Comparison of ENCODE assay signal across 24 cellular contexts in genomic region chr9:131078427-131079366, GRCh38. TPM values are rescaled to one million over a fixed set of nuclear protein-coding genes. Genes with fewer than 3 reads are reported as not detected.
"Had no signal": no experiment of that assay in that cellular context is flagged by ENCODE, and none has a peak within 500 bp of the region (broad histone marks: within the 10 kb centered on the region; RNA-seq: fewer than 3 reads in every experiment).

No MANE protein-coding gene starts in this region.

- H3K4me2 ChIP-seq: hepatocyte had no signal

- H3K27me3 Mint-ChIP-seq: memory B cell; naive thymus-derived CD4-positive, alpha-beta T cell; natural killer cell treated with Interleukin-12 subunit alpha and Interleukin-12 subunit beta and Interleukin-15 and Interleukin-18, amount 100 ng/mL, for 72 hours; stimulated activated naive B cell treated with anti-CD40 and anti-IgM and Interleukin-4, amounts not matched to agents 10 μg/mL and 1 μg/mL and 100 μg/mL, for 72 hours had no signal

- H3K36me3 Mint-ChIP-seq: memory B cell; naive thymus-derived CD4-positive, alpha-beta T cell; natural killer cell treated with Interleukin-12 subunit alpha and Interleukin-12 subunit beta and Interleukin-15 and Interleukin-18, amount 100 ng/mL, for 72 hours; stimulated activated naive B cell treated with anti-CD40 and anti-IgM and Interleukin-4, amounts not matched to agents 10 μg/mL and 1 μg/mL and 100 μg/mL, for 72 hours had no signal

- H3K36me3 ChIP-seq: left ventricle myocardium inferior, right atrium auricular region, stomach, thyroid gland, transverse colon, upper lobe of right lung had no signal

- H3K27ac Mint-ChIP-seq: memory B cell; naive thymus-derived CD4-positive, alpha-beta T cell; natural killer cell treated with Interleukin-12 subunit alpha and Interleukin-12 subunit beta and Interleukin-15 and Interleukin-18, amount 100 ng/mL, for 72 hours; progenitor cell of endocrine pancreas; stimulated activated naive B cell treated with anti-CD40 and anti-IgM and Interleukin-4, amounts not matched to agents 10 μg/mL and 1 μg/mL and 100 μg/mL, for 72 hours had no signal

- H3K4me3 ChIP-seq: hepatocyte, left ventricle myocardium inferior, mucosa of descending colon, right atrium auricular region, skin epidermis, stomach, testis, thyroid gland, transverse colon, upper lobe of right lung had no signal

- H3K4me3 Mint-ChIP-seq: memory B cell; naive thymus-derived CD4-positive, alpha-beta T cell; natural killer cell treated with Interleukin-12 subunit alpha and Interleukin-12 subunit beta and Interleukin-15 and Interleukin-18, amount 100 ng/mL, for 72 hours; stimulated activated naive B cell treated with anti-CD40 and anti-IgM and Interleukin-4, amounts not matched to agents 10 μg/mL and 1 μg/mL and 100 μg/mL, for 72 hours had no signal

- DNase-seq: islet precursor cell; left ventricle myocardium inferior; midbrain; mucosa of descending colon; naive thymus-derived CD4-positive, alpha-beta T cell; nucleus accumbens; stimulated activated CD4-positive, alpha-beta T cell treated with anti-CD3 and anti-CD28 coated beads, Interleukin-12 subunit alpha, Interleukin-12 subunit beta, amount 100 ng/mL, for 4 hours; stimulated activated CD4-positive, alpha-beta T cell treated with anti-CD3 and anti-CD28 coated beads, Interleukin-15, amount 100 ng/mL, for 24 hours; stimulated activated CD4-positive, alpha-beta T cell treated with anti-CD3 and anti-CD28 coated beads, Interleukin-2, amount 100 ng/mL, for 24 hours; stimulated activated CD4-positive, alpha-beta T cell treated with anti-CD3 and anti-CD28 coated beads, Interleukin-4, amount 100 ng/mL, for 1 hour; stimulated activated naive B cell treated with anti-CD40 and anti-IgM and Interleukin-4, amounts not matched to agents 10 μg/mL and 1 μg/mL and 100 μg/mL, for 72 hours; stimulated activated naive CD8-positive, alpha-beta T cell treated with anti-CD3 and anti-CD28 coated beads, Interleukin-15, Interleukin-2, amounts not matched to agents 100 U/mL and 50 U/mL, for 24 hours; stomach; testis; thyroid gland; transverse colon; upper lobe of right lung had no signal

- H2AFZ ChIP-seq: hepatocyte had no signal

- H3K9me3 ChIP-seq: left ventricle myocardium inferior, mucosa of descending colon, right atrium auricular region, stomach, testis, thyroid gland, transverse colon, upper lobe of right lung had no signal

- H3K4me1 ChIP-seq: left ventricle myocardium inferior, right atrium auricular region, stomach, testis, transverse colon, upper lobe of right lung had no signal

- H3K79me2 ChIP-seq: hepatocyte had no signal

- H3K27ac ChIP-seq: hepatocyte, left ventricle myocardium inferior, right atrium auricular region, skin epidermis, stomach, testis, thyroid gland, transverse colon, upper lobe of right lung had no signal

- H3K27me3 ChIP-seq: hepatocyte, right atrium auricular region, testis, thyroid gland, transverse colon, upper lobe of right lung had no signal

- ATAC-seq: mucosa of descending colon; naive thymus-derived CD4-positive, alpha-beta T cell; natural killer cell treated with Interleukin-12 subunit alpha and Interleukin-12 subunit beta and Interleukin-15 and Interleukin-18, amount 100 ng/mL, for 72 hours; sciatic nerve; stimulated activated naive B cell treated with anti-CD40 and anti-IgM and Interleukin-4, amounts not matched to agents 10 μg/mL and 1 μg/mL and 100 μg/mL, for 72 hours; stimulated activated naive CD8-positive, alpha-beta T cell treated with anti-CD3 and anti-CD28 coated beads, Interleukin-15, Interleukin-2, amounts not matched to agents 100 U/mL and 50 U/mL, for 24 hours; upper lobe of right lung had no signal

- H3K4me1 Mint-ChIP-seq: memory B cell; naive thymus-derived CD4-positive, alpha-beta T cell; stimulated activated naive B cell treated with anti-CD40 and anti-IgM and Interleukin-4, amounts not matched to agents 10 μg/mL and 1 μg/mL and 100 μg/mL, for 72 hours had no signal

- H3K9me3 Mint-ChIP-seq: memory B cell; naive thymus-derived CD4-positive, alpha-beta T cell; natural killer cell treated with Interleukin-12 subunit alpha and Interleukin-12 subunit beta and Interleukin-15 and Interleukin-18, amount 100 ng/mL, for 72 hours; stimulated activated naive B cell treated with anti-CD40 and anti-IgM and Interleukin-4, amounts not matched to agents 10 μg/mL and 1 μg/mL and 100 μg/mL, for 72 hours had no signal

RNA-seq across cellular contexts. Expression of gene AIF1L, which starts 17.6 kb away (rescaled TPM):
- total RNA-seq: natural killer cell treated with Interleukin-12 subunit alpha and Interleukin-12 subunit beta and Interleukin-15 and Interleukin-18, amount 100 ng/mL, for 72 hours had no signal
